19 cellular contexts compared by ENCODE assay signal in genomic region chr1:39652105-39652504, GRCh38. TPM values are rescaled to one million over a fixed set of nuclear protein-coding genes. Genes with fewer than 3 reads are reported as not detected.
DNase-seq lines count a peak whose midpoint lies in the region; ATAC-seq and TF ChIP-seq lines count a peak whose summit lies in the region.
"Had no signal": no experiment of that assay in that cellular context is flagged by ENCODE, and none has a peak within 500 bp of the region (broad histone marks: within the 10 kb centered on the region; RNA-seq: fewer than 3 reads in every experiment).

No MANE protein-coding gene starts in this region.

- peaks cover 0 to 1% of the 10 kb centered on the region in 2 donors for H3K36me3 Mint-ChIP-seq in stimulated activated naive B cell treated with anti-CD40 and anti-IgM and Interleukin-4, amounts not matched to agents 10 μg/mL and 1 μg/mL and 100 μg/mL, for 72 hours
- no peaks in the 10 kb centered on the region for H3K36me3 Mint-ChIP-seq in activated T-helper 2 cell treated with anti-CD3 and anti-CD28 coated beads, Interferon-gamma antibody, Interleukin-2, Interleukin-4, amounts not matched to agents 10 μg/mL and 5 μg/mL and 100 μg/mL, durations not matched to agents 14 hours and 24 hours and 36 hours (ENCODE audit: low read depth)

- H3K9me3 ChIP-seq in right atrium auricular region (no peaks in the 10 kb centered on the region), gastrocnemius medialis (no peaks in the 10 kb centered on the region)
- H3K9me3 ChIP-seq: MG63 had no signal

- no peak overlapping the region for H3K4me3 Mint-ChIP-seq in stimulated activated naive B cell treated with anti-CD40 and anti-IgM and Interleukin-4, amounts not matched to agents 10 μg/mL and 1 μg/mL and 100 μg/mL, for 72 hours
- H3K4me3 Mint-ChIP-seq in activated T-helper 2 cell treated with anti-CD3 and anti-CD28 coated beads, Interferon-gamma antibody, Interleukin-2, Interleukin-4, amounts not matched to agents 10 μg/mL and 5 μg/mL and 100 μg/mL, durations not matched to agents 14 hours and 24 hours and 36 hours (ENCODE audit: low read depth) = no peak overlapping the region
- H3K4me3 Mint-ChIP-seq: CD4-positive, alpha-beta T cell had no signal

- peaks cover 12 to 14% of the 10 kb centered on the region in 2 donors for H3K27me3 Mint-ChIP-seq in stimulated activated naive B cell treated with anti-CD40 and anti-IgM and Interleukin-4, amounts not matched to agents 10 μg/mL and 1 μg/mL and 100 μg/mL, for 72 hours
- H3K27me3 Mint-ChIP-seq in activated T-helper 2 cell treated with anti-CD3 and anti-CD28 coated beads, Interferon-gamma antibody, Interleukin-2, Interleukin-4, amounts not matched to agents 10 μg/mL and 5 μg/mL and 100 μg/mL, durations not matched to agents 14 hours and 24 hours and 36 hours (ENCODE audit: low read depth) = no peaks in the 10 kb centered on the region

- H3K27ac ChIP-seq in right atrium auricular region = peak overlapping the region; percentile 10 to 51
- peak overlapping the region; percentile 76 to 85 (median 80) for H3K27ac ChIP-seq in gastrocnemius medialis
- H3K27ac ChIP-seq: PC-9 had no signal

- in situ Hi-C loops in gastrocnemius medialis (cut with MboI; ENCODE audit: low sequenced_read_pairs in 4 of 4) = loop anchor here (5.0 to 10.0 kb wide), 4 partner anchors 45 to 70 kb away; no protein-coding TSS in a partner anchor

- no peak for TF ChIP-seq POLR2A in gastrocnemius medialis (IDR thresholded peaks at IDR 0.05)

- no peaks in the 10 kb centered on the region for H3K9me3 Mint-ChIP-seq in stimulated activated naive B cell treated with anti-CD40 and anti-IgM and Interleukin-4, amounts not matched to agents 10 μg/mL and 1 μg/mL and 100 μg/mL, for 72 hours
- H3K9me3 Mint-ChIP-seq in activated T-helper 2 cell treated with anti-CD3 and anti-CD28 coated beads, Interferon-gamma antibody, Interleukin-2, Interleukin-4, amounts not matched to agents 10 μg/mL and 5 μg/mL and 100 μg/mL, durations not matched to agents 14 hours and 24 hours and 36 hours = no peaks in the 10 kb centered on the region
- H3K9me3 Mint-ChIP-seq: CD4-positive, alpha-beta T cell had no signal

- H3K27me3 ChIP-seq in right atrium auricular region = no peaks in the 10 kb centered on the region
- H3K27me3 ChIP-seq in gastrocnemius medialis = no peaks in the 10 kb centered on the region
- H3K27me3 ChIP-seq: MG63 had no signal

- no peak overlapping the region for H3K27ac Mint-ChIP-seq in stimulated activated naive B cell treated with anti-CD40 and anti-IgM and Interleukin-4, amounts not matched to agents 10 μg/mL and 1 μg/mL and 100 μg/mL, for 72 hours
- H3K27ac Mint-ChIP-seq in activated T-helper 2 cell treated with anti-CD3 and anti-CD28 coated beads, Interferon-gamma antibody, Interleukin-2, Interleukin-4, amounts not matched to agents 10 μg/mL and 5 μg/mL and 100 μg/mL, durations not matched to agents 14 hours and 24 hours and 36 hours = no peak overlapping the region
- H3K27ac Mint-ChIP-seq: CD4-positive, alpha-beta T cell had no signal

- H3K4me1 ChIP-seq in right atrium auricular region = peaks cover 0 to 67% of the 10 kb centered on the region in 2 donors
- H3K4me1 ChIP-seq in gastrocnemius medialis = peaks cover 22 to 38% of the 10 kb centered on the region in 2 donors

- peaks cover 1 to 8% of the 10 kb centered on the region in 2 donors for H3K4me1 Mint-ChIP-seq in stimulated activated naive B cell treated with anti-CD40 and anti-IgM and Interleukin-4, amounts not matched to agents 10 μg/mL and 1 μg/mL and 100 μg/mL, for 72 hours
- H3K4me1 Mint-ChIP-seq in activated T-helper 2 cell treated with anti-CD3 and anti-CD28 coated beads, Interferon-gamma antibody, Interleukin-2, Interleukin-4, amounts not matched to agents 10 μg/mL and 5 μg/mL and 100 μg/mL, durations not matched to agents 14 hours and 24 hours and 36 hours (ENCODE audit: low read depth) = peaks cover 12% of the 10 kb centered on the region

- DNase-seq in fibroblast of mammary gland (ENCODE audit: low read depth) (peak; percentile 25), right atrium auricular region (ENCODE audit: low spot score) (no peak), gastrocnemius medialis (no peak), COLO668 (lab: John Stamatoyannopoulos, UW; ENCODE audit: unreplicated experiment) (no peak)
- DNase-seq in stimulated activated naive B cell treated with anti-CD40 and anti-IgM and Interleukin-4, amounts not matched to agents 10 μg/mL and 1 μg/mL and 100 μg/mL, for 72 hours = no peak
- DNase-seq in activated T-helper 2 cell treated with anti-CD3 and anti-CD28 coated beads, Interferon-gamma antibody, Interleukin-2, Interleukin-4, amounts not matched to agents 10 μg/mL and 5 μg/mL and 100 μg/mL, durations not matched to agents 14 hours and 24 hours and 36 hours (ENCODE audit: low spot score) = no peak
- DNase-seq: Calu3; CD4-positive, alpha-beta T cell; H7; IMR-90; Karpas-422; MG63; NCI-H1092; NCI-H2081 treated with DMSO at 0.1 percent for 48 hours; NCI-H510A treated with DMSO at 0.1 percent for 48 hours; NCI-H82; PC-9 had no signal

- TF ChIP-seq CTCF in fibroblast of mammary gland (conservative IDR thresholded peaks at IDR 0.05; ENCODE audit: control insufficient read depth, insufficient read depth, low read depth, low read length) (no peak), right atrium auricular region (IDR thresholded peaks at IDR 0.05) (no peak), gastrocnemius medialis (IDR thresholded peaks at IDR 0.05 in 4 of 5, conservative IDR thresholded peaks at IDR 0.05 in 1 of 5) (no peak)

- intact Hi-C loops in gastrocnemius medialis (cut with DNase I; ENCODE audit: low total_unique reads) = no loop called here
- intact Hi-C loops in activated T-helper 2 cell treated with anti-CD3 and anti-CD28 coated beads, Interferon-gamma antibody, Interleukin-2, Interleukin-4, amounts not matched to agents 10 μg/mL and 5 μg/mL and 100 μg/mL, durations not matched to agents 14 hours and 24 hours and 36 hours (cut with micrococcal nuclease) = loop anchor here (2.0 kb wide), 1 partner anchor 77 kb away; no protein-coding TSS in a partner anchor

- ATAC-seq in gastrocnemius medialis (no peak), HG03175 (IDR thresholded peaks at IDR 0.05; ENCODE audit: unreplicated experiment) (no peak)
- ATAC-seq in stimulated activated naive B cell treated with anti-CD40 and anti-IgM and Interleukin-4, amounts not matched to agents 10 μg/mL and 1 μg/mL and 100 μg/mL, for 72 hours (replicated peaks) = no peak

- H3K4me3 ChIP-seq in fibroblast of mammary gland (ENCODE audit: control insufficient read depth, low read depth, low read length) = no peak overlapping the region
- no peak overlapping the region for H3K4me3 ChIP-seq in right atrium auricular region
- no peak overlapping the region for H3K4me3 ChIP-seq in gastrocnemius medialis
- H3K4me3 ChIP-seq: MG63, PC-9 had no signal

- H3K36me3 ChIP-seq in right atrium auricular region = no peaks in the 10 kb centered on the region
- H3K36me3 ChIP-seq in gastrocnemius medialis = no peaks in the 10 kb centered on the region
- H3K36me3 ChIP-seq: MG63 had no signal

RNA-seq across cellular contexts. Expression of gene HEYL, which starts 12.7 kb away (rescaled TPM):
- total RNA-seq in right atrium auricular region = 10 to 100 TPM; 28.1 to 35.4 TPM
- total RNA-seq in gastrocnemius medialis = 1 to 10 TPM in 3 of 4 donors, under 1 TPM in 1; 0.78 to 3.3 (median 2.4) TPM
- 0.73 and 0.74 TPM in 2 replicates for total RNA-seq in activated T-helper 2 cell treated with anti-CD3 and anti-CD28 coated beads, Interferon-gamma antibody, Interleukin-2, Interleukin-4, amounts not matched to agents 10 μg/mL and 5 μg/mL and 100 μg/mL, durations not matched to agents 14 hours and 24 hours and 36 hours
- total RNA-seq: HT1080, IMR-90 had no signal

RNA-seq across cellular contexts. Expression of gene NT5C1A, which starts 19.8 kb away (rescaled TPM):
- 10 to 100 TPM in 1 of 2 donors, 1 to 10 TPM in 1; 4.6 to 24.6 TPM for total RNA-seq in right atrium auricular region
- total RNA-seq in gastrocnemius medialis = 10 to 100 TPM; 10.8 to 85.5 (median 59.9) TPM
- 0.74 and 1.2 TPM in 2 replicates for total RNA-seq in activated T-helper 2 cell treated with anti-CD3 and anti-CD28 coated beads, Interferon-gamma antibody, Interleukin-2, Interleukin-4, amounts not matched to agents 10 μg/mL and 5 μg/mL and 100 μg/mL, durations not matched to agents 14 hours and 24 hours and 36 hours
- total RNA-seq: Calu3, H7, HT1080, IMR-90, PC-9 had no signal

RNA-seq across cellular contexts. Expression of gene HPCAL4, which starts 39.1 kb away (rescaled TPM):
- total RNA-seq in right atrium auricular region (1 to 10 TPM; 1.3 to 2.8 TPM), gastrocnemius medialis (1 to 10 TPM in 3 of 4 donors, under 1 TPM in 1; 0.92 to 9.0 (median 3.2) TPM)
- total RNA-seq in activated T-helper 2 cell treated with anti-CD3 and anti-CD28 coated beads, Interferon-gamma antibody, Interleukin-2, Interleukin-4, amounts not matched to agents 10 μg/mL and 5 μg/mL and 100 μg/mL, durations not matched to agents 14 hours and 24 hours and 36 hours = 0.39 and 0.48 TPM in 2 replicates
- total RNA-seq: Calu3, H7, HT1080, IMR-90 had no signal

Comparison
In these comparisons a context has a peak if more than half of its experiments do, and no peak if none do; other contexts are left out.
1. RNA of gene HEYL, which starts 12.7 kb away (total RNA-seq): 28.1 to 35.4 TPM in right atrium auricular region; 0.78 to 3.3 TPM in gastrocnemius medialis and 0.73 to 0.74 TPM in activated T-helper 2 cell treated with anti-CD3 and anti-CD28 coated beads, Interferon-gamma antibody, Interleukin-2, Interleukin-4, amounts not matched to agents 10 μg/mL and 5 μg/mL and 100 μg/mL, durations not matched to agents 14 hours and 24 hours and 36 hours; every median in the first group is over 4 times any median in the second.